In the genomic region with DNA sequence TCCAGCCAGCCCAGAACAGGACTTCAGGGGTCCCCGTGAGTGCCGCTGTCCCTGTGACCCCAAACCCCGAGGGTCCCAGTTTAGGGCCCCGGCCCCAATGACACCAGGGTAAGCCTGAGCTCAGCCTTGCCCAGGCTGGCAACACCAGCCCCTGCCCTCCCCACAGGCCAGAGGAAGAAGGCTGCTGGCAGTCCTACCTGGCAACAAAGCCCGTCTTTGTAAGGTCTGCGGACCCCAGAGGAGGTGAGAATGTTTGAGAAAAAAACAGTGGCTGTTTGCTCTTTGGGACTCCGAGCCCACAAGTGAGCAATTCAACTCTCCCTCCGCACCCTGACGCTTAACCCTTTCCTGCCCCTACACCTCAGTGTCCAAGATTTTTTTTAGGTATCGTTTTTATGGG, we compare ENCODE assay signal across 8 cellular contexts. TPM values are rescaled to one million over a fixed set of nuclear protein-coding genes. Genes with fewer than 3 reads are reported as not detected.
A peak's percentile ranks its signal among the peaks of the same experiment; 100 is the strongest.
DNase-seq lines count a peak whose midpoint lies in the region; ATAC-seq and TF ChIP-seq lines count a peak whose summit lies in the region.

No MANE protein-coding gene starts in this region.

- DNase-seq in HAP-1 (ENCODE audit: low spot score in 2 of 2) (no peak), immature natural killer cell (no peak), spleen (no peak), NCI-H510A (lab: John Stamatoyannopoulos, UW) (no peak)
- DNase-seq in activated naive CD8-positive, alpha-beta T cell treated with anti-CD3 and anti-CD28 coated beads, Interleukin-2, amount 10 ng/mL, durations not matched to agents 7 days and 5 days = no peak

- H3K4me1 ChIP-seq in HAP-1 (0 out of 2 replicates have a peak, but pooled peaks cover 4% of the 10 kb centered on the region), spleen (peaks cover 31 to 48% (median 44%) of the 10 kb centered on the region in 6 donors)

- H3K9me3 ChIP-seq in HAP-1 (no peaks in the 10 kb centered on the region), spleen (no peaks in the 10 kb centered on the region)

- intact Hi-C loops in spleen (cut with DNase I; ENCODE audit: low total_unique reads) = no loop called here

- peak overlapping the region; percentile 93 for H3K27ac ChIP-seq in 22Rv1
- H3K27ac ChIP-seq in spleen = peak overlapping the region; percentile 30 to 86 (median 70)

- POLR2A ChIA-PET in activated naive CD8-positive, alpha-beta T cell treated with anti-CD3 and anti-CD28 coated beads, Interleukin-2, amount 10 ng/mL, durations not matched to agents 7 days and 5 days (lab: Charles Lee) = interaction anchor here (0.8 to 3.7 kb wide), 10 partner anchors 21 to 442 kb away, joined by 3 to 29 read pairs (median 4); a partner anchor contains a TSS

- H3K27me3 ChIP-seq in HAP-1 (ENCODE audit: low read depth) (no peaks in the 10 kb centered on the region), spleen (replicated peaks in 1 of 7) (peaks cover 0 to 3% (median 0%) of the 10 kb centered on the region in 7 donors)

- no peaks in the 10 kb centered on the region for H3K9me3 Mint-ChIP-seq in activated naive CD8-positive, alpha-beta T cell treated with anti-CD3 and anti-CD28 coated beads, Interleukin-2, amount 10 ng/mL, durations not matched to agents 7 days and 5 days
- no peaks in the 10 kb centered on the region for H3K9me3 Mint-ChIP-seq in immature natural killer cell

- no peak for TF ChIP-seq POLR2A in spleen (IDR thresholded peaks at IDR 0.05)

- H3K36me3 ChIP-seq in HAP-1 (replicated peaks) = peaks cover 25% of the 10 kb centered on the region
- H3K36me3 ChIP-seq in spleen = peaks cover 0 to 22% (median under 1%) of the 10 kb centered on the region in 6 donors

- peak overlapping the region; percentile 78 for H3K4me3 ChIP-seq in HAP-1
- peak overlapping the region; percentile 48 to 85 (median 63) for H3K4me3 ChIP-seq in spleen

- WGBS in spleen, 5 donors = 0 to 3% (median 2%) methylated on average over 8 to 10 of the region's 10 CpGs

- no peak for TF ChIP-seq CTCF in 22Rv1 (IDR thresholded peaks at IDR 0.05)
- no peak for TF ChIP-seq CTCF in spleen (IDR thresholded peaks at IDR 0.05 in 8 of 11, conservative IDR thresholded peaks at IDR 0.05 in 3 of 11)

- H3K4me1 Mint-ChIP-seq in activated naive CD8-positive, alpha-beta T cell treated with anti-CD3 and anti-CD28 coated beads, Interleukin-2, amount 10 ng/mL, durations not matched to agents 7 days and 5 days = peaks cover 23% of the 10 kb centered on the region
- H3K4me1 Mint-ChIP-seq in immature natural killer cell = peaks cover 29 to 34% of the 10 kb centered on the region in 2 donors

- peak overlapping the region; percentile 86 for H3K27ac Mint-ChIP-seq in activated naive CD8-positive, alpha-beta T cell treated with anti-CD3 and anti-CD28 coated beads, Interleukin-2, amount 10 ng/mL, durations not matched to agents 7 days and 5 days
- H3K27ac Mint-ChIP-seq in immature natural killer cell = no peak overlapping the region

- in situ Hi-C loops in HAP-1 (cut with MboI; ENCODE audit: low sequenced_read_pairs) = no loop called here

- no peaks in the 10 kb centered on the region for H3K27me3 Mint-ChIP-seq in activated naive CD8-positive, alpha-beta T cell treated with anti-CD3 and anti-CD28 coated beads, Interleukin-2, amount 10 ng/mL, durations not matched to agents 7 days and 5 days
- peaks cover 1 to 5% (median 4%) of the 10 kb centered on the region in 3 donors for H3K27me3 Mint-ChIP-seq in immature natural killer cell (ENCODE audit: low read depth in 3 of 3)

- ATAC-seq in activated naive CD8-positive, alpha-beta T cell treated with anti-CD3 and anti-CD28 coated beads, Interleukin-2, amount 10 ng/mL, durations not matched to agents 7 days and 5 days (ENCODE audit: low read depth) = no peak
- ATAC-seq in HG02759 (IDR thresholded peaks at IDR 0.05; ENCODE audit: unreplicated experiment) (no peak), GM19467 (IDR thresholded peaks at IDR 0.05; ENCODE audit: unreplicated experiment) (no peak)

- peak overlapping the region; percentile 89 for H3K4me3 Mint-ChIP-seq in activated naive CD8-positive, alpha-beta T cell treated with anti-CD3 and anti-CD28 coated beads, Interleukin-2, amount 10 ng/mL, durations not matched to agents 7 days and 5 days
- peak overlapping the region; percentile 74 to 85 (median 81) for H3K4me3 Mint-ChIP-seq in immature natural killer cell

- no peaks in the 10 kb centered on the region for H3K36me3 Mint-ChIP-seq in activated naive CD8-positive, alpha-beta T cell treated with anti-CD3 and anti-CD28 coated beads, Interleukin-2, amount 10 ng/mL, durations not matched to agents 7 days and 5 days
- no peaks in the 10 kb centered on the region for H3K36me3 Mint-ChIP-seq in immature natural killer cell

RNA-seq across cellular contexts. Expression of a gene that starts 1.7 kb away (rescaled TPM):
- 10 to 100 TPM; 31.7 to 32.3 TPM for total RNA-seq in activated naive CD8-positive, alpha-beta T cell treated with anti-CD3 and anti-CD28 coated beads, Interleukin-2, amount 10 ng/mL, durations not matched to agents 7 days and 5 days
- polyA plus RNA-seq in immature natural killer cell = 10 to 100 TPM in 1 of 3 donors, 1 to 10 TPM in 2; 3.6 to 11.2 (median 6.4) TPM
- total RNA-seq in spleen = 10 to 100 TPM; 40.9 to 91.1 (median 68.2) TPM
- 10 to 100 TPM; 50.5 to 97.1 (median 69.2) TPM for polyA plus RNA-seq in spleen

RNA-seq across cellular contexts. Expression of a gene that starts 36.7 kb away (rescaled TPM):
- 10 to 100 TPM; 41.2 to 42.1 TPM for total RNA-seq in activated naive CD8-positive, alpha-beta T cell treated with anti-CD3 and anti-CD28 coated beads, Interleukin-2, amount 10 ng/mL, durations not matched to agents 7 days and 5 days
- polyA plus RNA-seq in immature natural killer cell (10 to 100 TPM; 10.7 to 32.9 (median 16.3) TPM), spleen (10 to 100 TPM; 15.8 to 17.4 (median 17.3) TPM)
- 10 to 100 TPM; 11.9 to 21.0 (median 14.8) TPM for total RNA-seq in spleen

RNA-seq across cellular contexts. Expression of a gene that starts 37.0 kb away (rescaled TPM):
- total RNA-seq in activated naive CD8-positive, alpha-beta T cell treated with anti-CD3 and anti-CD28 coated beads, Interleukin-2, amount 10 ng/mL, durations not matched to agents 7 days and 5 days = 100 to 1,000 TPM; 121 to 131 TPM
- 10 to 100 TPM; 18.8 to 44.8 (median 43.9) TPM for polyA plus RNA-seq in immature natural killer cell
- 10 to 100 TPM; 34.6 to 97.3 (median 43.8) TPM for total RNA-seq in spleen
- 1 to 10 TPM; 7.1 to 8.2 (median 7.2) TPM for polyA plus RNA-seq in spleen
